34 cellular contexts compared by ENCODE assay signal in the genomic region with DNA sequence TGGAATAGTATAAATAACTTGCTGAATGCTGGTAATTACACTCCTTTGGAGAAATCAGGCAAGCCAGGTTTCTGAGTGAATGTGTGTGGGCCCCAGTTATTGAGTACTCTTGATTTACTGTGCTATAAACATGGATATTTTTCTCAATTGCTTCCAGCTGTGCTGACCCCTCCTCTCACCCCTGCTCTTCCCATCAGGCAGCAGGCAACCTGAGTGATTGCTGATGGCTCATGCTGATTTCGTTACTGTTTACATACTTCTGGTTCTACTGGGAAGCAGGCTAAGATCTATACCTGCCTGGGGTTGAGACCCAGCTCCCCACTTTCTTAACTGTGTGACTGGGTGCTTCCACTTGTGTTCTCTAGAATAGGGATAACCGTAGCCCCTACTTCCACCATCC.
"Had no signal": no experiment of that assay in that cellular context is flagged by ENCODE, and none has a peak within 500 bp of the region (broad histone marks: within the 10 kb centered on the region; RNA-seq: fewer than 3 reads in every experiment).

No MANE protein-coding gene starts in this region.

- H3K4me1 ChIP-seq: adrenal gland, body of pancreas, breast epithelium, Peyer's patch, SJSA1 had no signal

- H3K27me3 ChIP-seq: adrenal gland, body of pancreas, breast epithelium, Peyer's patch, SJSA1 had no signal

- H3K4me1 Mint-ChIP-seq: activated CD4-positive, alpha-beta memory T cell treated with anti-CD3 and anti-CD28 coated beads, Interleukin-2, amount 10 ng/mL, durations not matched to agents 7 days and 5 days had no signal

- H3K9ac ChIP-seq: SK-N-SH had no signal

- H3K4me3 ChIP-seq: adrenal gland, body of pancreas, breast epithelium, K562, Peyer's patch, SJSA1 had no signal

- H3K27ac ChIP-seq: adrenal gland, body of pancreas, breast epithelium, Peyer's patch, SJSA1 had no signal

- ATAC-seq: activated naive CD4-positive, alpha-beta T cell treated with anti-CD3 and anti-CD28 coated beads, Interleukin-2, amount 50 U/mL, for 72 hours; activated T-cell treated with anti-CD3 and anti-CD28 coated beads, Interleukin-2, amount 50 U/mL, for 4 hours; body of pancreas; K562; PC-3 had no signal

- FAIRE-seq: astrocyte, K562 had no signal

- H3K36me3 ChIP-seq: adrenal gland, breast epithelium, Peyer's patch, SJSA1 had no signal

- H3K4me3 Mint-ChIP-seq: activated B cell treated with CpG ODN at 0.5 μM for 24 hours; activated CD4-positive, alpha-beta memory T cell treated with anti-CD3 and anti-CD28 coated beads, Interleukin-2, amount 10 ng/mL, durations not matched to agents 7 days and 5 days; activated naive CD4-positive, alpha-beta T cell treated with anti-CD3 and anti-CD28 coated beads for 36 hours; activated T-cell treated with anti-CD3 and anti-CD28 coated beads, Interleukin-2, amount 50 U/mL, for 4 hours; activated T-helper 1 cell treated with anti-CD3 and anti-CD28 coated beads, Interleukin-12 subunit alpha, Interleukin-12 subunit beta, Interleukin-2, Interleukin-4 antibody, amounts not matched to agents 30 ng/mL and 10 ng/mL and 1 ng/mL, durations not matched to agents 14 hours and 24 hours and 36 hours; T-helper 1 cell treated with Interleukin-12 subunit alpha and Interleukin-12 subunit beta and Interleukin-4 antibody, amounts not matched to agents 30 μg/mL and 1 μg/mL, for 36 hours; T-helper 2 cell treated with Interferon-gamma antibody and Interleukin-4, amounts not matched to agents 5 μg/mL and 100 μg/mL, for 36 hours had no signal

- H3K9me2 ChIP-seq: SK-N-SH had no signal

- H3K9me3 ChIP-seq: adrenal gland, body of pancreas, breast epithelium, Peyer's patch, SJSA1, SK-N-SH had no signal

- H3K4me2 ChIP-seq: SK-N-SH had no signal

- H3K27ac Mint-ChIP-seq: activated B cell treated with CpG ODN at 0.5 μM for 24 hours; activated CD4-positive, alpha-beta memory T cell treated with anti-CD3 and anti-CD28 coated beads, Interleukin-2, amount 10 ng/mL, durations not matched to agents 7 days and 5 days; activated naive CD4-positive, alpha-beta T cell treated with anti-CD3 and anti-CD28 coated beads for 36 hours; activated naive CD4-positive, alpha-beta T cell treated with anti-CD3 and anti-CD28 coated beads, Interleukin-2, amount 50 U/mL, for 72 hours; activated T-helper 1 cell treated with anti-CD3 and anti-CD28 coated beads, Interleukin-12 subunit alpha, Interleukin-12 subunit beta, Interleukin-2, Interleukin-4 antibody, amounts not matched to agents 30 ng/mL and 10 ng/mL and 1 ng/mL, durations not matched to agents 14 hours and 24 hours and 36 hours; T-helper 1 cell treated with Interleukin-12 subunit alpha and Interleukin-12 subunit beta and Interleukin-4 antibody, amounts not matched to agents 30 μg/mL and 1 μg/mL, for 36 hours; T-helper 2 cell treated with Interferon-gamma antibody and Interleukin-4, amounts not matched to agents 5 μg/mL and 100 μg/mL, for 36 hours had no signal

- DNase-seq: activated B cell treated with CpG ODN at 0.5 μM for 24 hours; activated CD4-positive, alpha-beta memory T cell treated with anti-CD3 and anti-CD28 coated beads, Interleukin-2, amount 10 ng/mL, durations not matched to agents 7 days and 5 days; activated CD4-positive, alpha-beta T cell treated with anti-CD3 and anti-CD28 coated beads for 4 hours; activated CD4-positive, alpha-beta T cell treated with anti-CD3 and anti-CD28 coated beads, Interleukin-2, amount 50 U/mL, for 1 hour; activated CD4-positive, CD25-positive, alpha-beta regulatory T cell treated with anti-CD3 and anti-CD28 coated beads, Interleukin-2, amount 50 U/mL, for 72 hours; activated gamma-delta T cell treated with Interleukin-2 at 50 U/mL for 16 hours; activated naive CD4-positive, alpha-beta T cell treated with anti-CD3 and anti-CD28 coated beads for 36 hours; activated T-cell treated with anti-CD3 and anti-CD28 coated beads, Interleukin-2, amount 50 U/mL, for 4 hours; adrenal gland; body of pancreas; cortex of kidney; NCI-H1436; NCI-H187; NCI-H2029 treated with DMSO at 0.1 percent for 48 hours; NCI-H2107; NCI-H2171; NCI-H226; NCI-H446 treated with DMSO at 0.1 percent for 48 hours; NCI-H524; NCI-H69; NK-92 treated with Interleukin-12 subunit alpha and Interleukin-12 subunit beta, amount 100 ng/mL, for 24 hours; PC-3; Peyer's patch; RPMI8226; SHP77 treated with DMSO at 0.1 percent for 48 hours; SK-N-SH had no signal
